ENCODE assay signal across 20 cellular contexts in genomic region chr2:160242863-160243552, GRCh38. TPM values are rescaled to one million over a fixed set of nuclear protein-coding genes. Genes with fewer than 3 reads are reported as not detected.
DNase-seq lines count a peak whose midpoint lies in the region; ATAC-seq and TF ChIP-seq lines count a peak whose summit lies in the region.
"Had no signal": no experiment of that assay in that cellular context is flagged by ENCODE, and none has a peak within 500 bp of the region (broad histone marks: within the 10 kb centered on the region; RNA-seq: fewer than 3 reads in every experiment).

No MANE protein-coding gene starts in this region.

- H3K27me3 ChIP-seq in right atrium auricular region = no peaks in the 10 kb centered on the region
- no peaks in the 10 kb centered on the region for H3K27me3 ChIP-seq in breast epithelium
- H3K27me3 ChIP-seq: pancreas had no signal

- H3K4me3 ChIP-seq in right atrium auricular region (no peak overlapping the region), breast epithelium (no peak overlapping the region), mesodermal cell (ENCODE audit: extremely low read depth, insufficient read depth, low read length, poor library complexity, severe bottlenecking) (no peak overlapping the region)
- H3K4me3 ChIP-seq: pancreas had no signal

- peaks cover 0 to 20% of the 10 kb centered on the region in 2 donors for H3K4me1 ChIP-seq in right atrium auricular region
- H3K4me1 ChIP-seq in breast epithelium = no peaks in the 10 kb centered on the region
- peaks cover 29% of the 10 kb centered on the region for H3K4me1 ChIP-seq in mesodermal cell (ENCODE audit: control insufficient read depth, insufficient read depth, low read length, poor library complexity, severe bottlenecking)

- H3K27ac ChIP-seq in right atrium auricular region (peak overlapping the region in 1 of 2 donors; percentile 44), breast epithelium (peak overlapping the region; percentile 53 to 77), mesodermal cell (ENCODE audit: low read depth, low read length, severe bottlenecking) (peak overlapping the region; percentile 11)

- H3K36me3 ChIP-seq in right atrium auricular region = no peaks in the 10 kb centered on the region
- H3K36me3 ChIP-seq in breast epithelium = no peaks in the 10 kb centered on the region
- H3K36me3 ChIP-seq in mesodermal cell (ENCODE audit: control insufficient read depth, insufficient read depth, low read length) = no peaks in the 10 kb centered on the region
- H3K36me3 ChIP-seq: pancreas had no signal

- no peak for TF ChIP-seq POLR2A in breast epithelium (IDR thresholded peaks at IDR 0.05)

- peak; percentile 45 for ATAC-seq in Right ventricle myocardium superior (ENCODE audit: poor library complexity)
- ATAC-seq in HG02623 (IDR thresholded peaks at IDR 0.05; ENCODE audit: unreplicated experiment) = no peak
- ATAC-seq: T-cell, WTC11 had no signal

- intact Hi-C loops in Right ventricle myocardium superior (cut with DNase I) (no loop called here), breast epithelium (cut with DNase I; ENCODE audit: low total_unique reads) (no loop called here)

- no peak for TF ChIP-seq CTCF in right atrium auricular region (IDR thresholded peaks at IDR 0.05)
- no peak for TF ChIP-seq CTCF in breast epithelium (IDR thresholded peaks at IDR 0.05)

- H3K9me3 ChIP-seq in right atrium auricular region (no peaks in the 10 kb centered on the region), breast epithelium (no peaks in the 10 kb centered on the region), mesodermal cell (ENCODE audit: control insufficient read depth, low read length) (no peaks in the 10 kb centered on the region)
- H3K9me3 ChIP-seq: pancreas had no signal

- DNase-seq in Right ventricle myocardium superior = no peak
- DNase-seq in right atrium auricular region (ENCODE audit: low spot score) = no peak
- DNase-seq in breast epithelium (ENCODE audit: low spot score in 2 of 2) = no peak
- no peak for DNase-seq in GM19238 (ENCODE audit: insufficient read length, low spot score)
- DNase-seq in cortex of kidney (lab: John Stamatoyannopoulos, UW) = no peak
- DNase-seq in RKO (ENCODE audit: low spot score) = no peak
- DNase-seq: activated effector memory CD4-positive, alpha-beta T cell treated with anti-CD3 and anti-CD28 coated beads, Interleukin-2, amount 50 U/mL, for 16 hours; CD4-positive, alpha-beta memory T cell; foreskin fibroblast; H9; NCI-H1105; NCI-H446 treated with DMSO at 0.1 percent for 48 hours; pancreas; T-cell had no signal

- 80 to 88% methylated on average over 1 to 2 of the region's 3 CpGs for WGBS in mesodermal cell (ENCODE audit: insufficient coverage in 2 of 2), 2 experiments

RNA-seq across cellular contexts. Expression of gene ITGB6, which starts 42.9 kb away (rescaled TPM):
- total RNA-seq in Right ventricle myocardium superior (2.9 TPM), right atrium auricular region (under 1 TPM; 0.20 to 0.30 TPM), breast epithelium (10 to 100 TPM in 2 of 3 donors, under 1 TPM in 1; 0.16 to 46.1 (median 16.7) TPM)
- not detected for polyA plus RNA-seq in mesodermal cell (2013, experiment 1 of 2)
- not detected for polyA plus RNA-seq in mesodermal cell (2013, experiment 2 of 2)
- total RNA-seq: CD4-positive, alpha-beta memory T cell; G401; H9; mesenteric fat pad; subcutaneous adipose tissue; WTC11 had no signal
- polyA plus RNA-seq: CD4-positive, alpha-beta memory T cell had no signal
